ENCODE assay signal across 1 cellular context in genomic region chr20:44648068-44648467, GRCh38.
TF ChIP-seq lines count a peak whose summit lies in the region.

No MANE protein-coding gene starts in this region.

TF ChIP-seq in IMR-90, 13 proteins besides CTCF, POLR2A, EP300 and RAD21:
- TF ChIP-seq RCOR1 (IDR thresholded peaks at IDR 0.05; ENCODE audit: insufficient replicate concordance, low read length): no peak
- TF ChIP-seq MAZ (IDR thresholded peaks at IDR 0.05; ENCODE audit: borderline replicate concordance, low read depth, low read length): no peak
